In genomic region chr17:4833941-4834501, GRCh38 we compare ENCODE assay signal across 8 cellular contexts. TPM values are rescaled to one million over a fixed set of nuclear protein-coding genes. Genes with fewer than 3 reads are reported as not detected.
DNase-seq lines count a peak whose midpoint lies in the region; ATAC-seq and TF ChIP-seq lines count a peak whose summit lies in the region.

No MANE protein-coding gene starts in this region.

- peak overlapping the region; percentile 86 to 97 (median 94) for H3K4me3 Mint-ChIP-seq in naive B cell

- no peak for DNase-seq in AG09309 (ENCODE audit: low read depth)
- DNase-seq in H7 = no peak
- DNase-seq in SW480 (ENCODE audit: low spot score) = peak; percentile 57
- DNase-seq in epithelial cell of proximal tubule (ENCODE audit: low read depth) = no peak
- DNase-seq in naive B cell = no peak

- H3K9me3 Mint-ChIP-seq in naive B cell = no peaks in the 10 kb centered on the region

- peak overlapping the region; percentile 44 to 99 (median 96) for H3K27ac Mint-ChIP-seq in naive B cell

- peaks cover 2% of the 10 kb centered on the region for H3K36me3 ChIP-seq in H7 (replicated peaks; ENCODE audit: control insufficient read depth, insufficient read depth, low read length)

- H3K27me3 Mint-ChIP-seq in naive B cell = no peaks in the 10 kb centered on the region

- ATAC-seq in naive B cell (ENCODE audit: low read depth in 2 of 2) = no peak
- no peak for ATAC-seq in GM21619 (IDR thresholded peaks at IDR 0.05; ENCODE audit: unreplicated experiment)
- no peak for ATAC-seq in HG02885 (IDR thresholded peaks at IDR 0.05; ENCODE audit: poor library complexity, unreplicated experiment)
- no peak for ATAC-seq in GM19467 (IDR thresholded peaks at IDR 0.05; ENCODE audit: unreplicated experiment)

- H3K27me3 ChIP-seq in H7 (ENCODE audit: control insufficient read depth, insufficient read depth, low read length) = no peaks in the 10 kb centered on the region

- TF ChIP-seq CTCF in AG09309 (IDR thresholded peaks at IDR 0.05; ENCODE audit: control insufficient read depth, insufficient read depth, low read depth, low read length, missing control alignments) (no peak), epithelial cell of proximal tubule (conservative IDR thresholded peaks at IDR 0.05; ENCODE audit: low read depth, low read length) (no peak)

- no peaks in the 10 kb centered on the region for H3K36me3 Mint-ChIP-seq in naive B cell

- H3K4me3 ChIP-seq in AG09309 (ENCODE audit: control insufficient read depth, low read depth, low read length) = peak overlapping the region; percentile 93
- H3K4me3 ChIP-seq in H7 (ENCODE audit: insufficient read depth, low read depth, low read length) = peak overlapping the region; percentile 92
- H3K4me3 ChIP-seq in epithelial cell of proximal tubule (ENCODE audit: low read depth, low read length) = peak overlapping the region; percentile 93

- peaks cover 26 to 36% (median 32%) of the 10 kb centered on the region in 3 donors for H3K4me1 Mint-ChIP-seq in naive B cell

RNA-seq across cellular contexts. Expression of gene MINK1, which starts 0.9 kb away (rescaled TPM):
- total RNA-seq in H7 (2014; rRNA removed; shearing (Covaris generic)) = 42.4 and 58.2 TPM in 2 replicates
- total RNA-seq in epithelial cell of proximal tubule = 20.5 and 39.9 TPM in 2 replicates
- 10 to 100 TPM in 1 of 6 donors, 1 to 10 TPM in 5; 1.1 to 13.6 (median 6.6) TPM for polyA plus RNA-seq in naive B cell (ENCODE audit: low read depth in 6 of 6)

RNA-seq across cellular contexts. Expression of gene PLD2, which starts 27.1 kb away (rescaled TPM):
- total RNA-seq in H7 (2014; rRNA removed; shearing (Covaris generic)) = 36.5 and 42.6 TPM in 2 replicates
- 15.7 and 19.5 TPM in 2 replicates for total RNA-seq in epithelial cell of proximal tubule
- 1 to 10 TPM in 5 of 6 donors, under 1 TPM in 1; 0.54 to 4.6 (median 3.7) TPM for polyA plus RNA-seq in naive B cell (ENCODE audit: low read depth in 6 of 6)

RNA-seq across cellular contexts. Expression of gene PSMB6, which starts 38.1 kb away (rescaled TPM):
- total RNA-seq in H7 (2014; rRNA removed; shearing (Covaris generic)) = 348 and 395 TPM in 2 replicates
- total RNA-seq in epithelial cell of proximal tubule = 264 and 337 TPM in 2 replicates
- 100 to 1,000 TPM; 237 to 479 (median 273) TPM for polyA plus RNA-seq in naive B cell (ENCODE audit: low read depth in 6 of 6)

RNA-seq across cellular contexts. Expression of gene GLTPD2, which starts 45.3 kb away (rescaled TPM):
- total RNA-seq in H7 (2014; rRNA removed; shearing (Covaris generic)) = not detected in 2 replicates
- not detected in 2 replicates for total RNA-seq in epithelial cell of proximal tubule
- polyA plus RNA-seq in naive B cell (ENCODE audit: low read depth in 6 of 6) = not detected
